Comparison of ENCODE assay signal across 2 cellular contexts in genomic region chr3:52681610-52682009, GRCh38.
A peak's percentile ranks its signal among the peaks of the same experiment; 100 is the strongest.
TF ChIP-seq lines count a peak whose summit lies in the region.

No MANE protein-coding gene starts in this region.

TF ChIP-seq in WTC11, 78 proteins besides CTCF, POLR2A, EP300 and RAD21 (continues in another document):
- TF ChIP-seq ZNF121 (CRISPR knock-in tag; IDR thresholded peaks at IDR 0.05) = no peak
- TF ChIP-seq, protein P1, sequence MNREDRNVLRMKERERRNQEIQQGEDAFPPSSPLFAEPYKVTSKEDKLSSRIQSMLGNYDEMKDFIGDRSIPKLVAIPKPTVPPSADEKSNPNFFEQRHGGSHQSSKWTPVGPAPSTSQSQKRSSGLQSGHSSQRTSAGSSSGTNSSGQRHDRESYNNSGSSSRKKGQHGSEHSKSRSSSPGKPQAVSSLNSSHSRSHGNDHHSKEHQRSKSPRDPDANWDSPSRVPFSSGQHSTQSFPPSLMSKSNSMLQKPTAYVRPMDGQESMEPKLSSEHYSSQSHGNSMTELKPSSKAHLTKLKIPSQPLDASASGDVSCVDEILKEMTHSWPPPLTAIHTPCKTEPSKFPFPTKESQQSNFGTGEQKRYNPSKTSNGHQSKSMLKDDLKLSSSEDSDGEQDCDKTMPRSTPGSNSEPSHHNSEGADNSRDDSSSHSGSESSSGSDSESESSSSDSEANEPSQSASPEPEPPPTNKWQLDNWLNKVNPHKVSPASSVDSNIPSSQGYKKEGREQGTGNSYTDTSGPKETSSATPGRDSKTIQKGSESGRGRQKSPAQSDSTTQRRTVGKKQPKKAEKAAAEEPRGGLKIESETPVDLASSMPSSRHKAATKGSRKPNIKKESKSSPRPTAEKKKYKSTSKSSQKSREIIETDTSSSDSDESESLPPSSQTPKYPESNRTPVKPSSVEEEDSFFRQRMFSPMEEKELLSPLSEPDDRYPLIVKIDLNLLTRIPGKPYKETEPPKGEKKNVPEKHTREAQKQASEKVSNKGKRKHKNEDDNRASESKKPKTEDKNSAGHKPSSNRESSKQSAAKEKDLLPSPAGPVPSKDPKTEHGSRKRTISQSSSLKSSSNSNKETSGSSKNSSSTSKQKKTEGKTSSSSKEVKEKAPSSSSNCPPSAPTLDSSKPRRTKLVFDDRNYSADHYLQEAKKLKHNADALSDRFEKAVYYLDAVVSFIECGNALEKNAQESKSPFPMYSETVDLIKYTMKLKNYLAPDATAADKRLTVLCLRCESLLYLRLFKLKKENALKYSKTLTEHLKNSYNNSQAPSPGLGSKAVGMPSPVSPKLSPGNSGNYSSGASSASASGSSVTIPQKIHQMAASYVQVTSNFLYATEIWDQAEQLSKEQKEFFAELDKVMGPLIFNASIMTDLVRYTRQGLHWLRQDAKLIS (CRISPR knock-in tag; IDR thresholded peaks at IDR 0.05; ENCODE audit: borderline replicate concordance) = no peak
- TF ChIP-seq ATF2 (CRISPR knock-in tag; IDR thresholded peaks at IDR 0.05; ENCODE audit: borderline replicate concordance, low read depth) = no peak
- no peak for TF ChIP-seq ZNF425 (CRISPR knock-in tag; conservative IDR thresholded peaks at IDR 0.05)
- no peak for TF ChIP-seq SP1 (CRISPR knock-in tag; conservative IDR thresholded peaks at IDR 0.05)
- no peak for TF ChIP-seq ZNF232 (CRISPR knock-in tag; IDR thresholded peaks at IDR 0.05)
- TF ChIP-seq ESRRA (CRISPR knock-in tag; IDR thresholded peaks at IDR 0.05; ENCODE audit: borderline replicate concordance) = no peak
- TF ChIP-seq ZNF263 (CRISPR knock-in tag; IDR thresholded peaks at IDR 0.05; ENCODE audit: low read depth) = no peak
- TF ChIP-seq, protein P2, sequence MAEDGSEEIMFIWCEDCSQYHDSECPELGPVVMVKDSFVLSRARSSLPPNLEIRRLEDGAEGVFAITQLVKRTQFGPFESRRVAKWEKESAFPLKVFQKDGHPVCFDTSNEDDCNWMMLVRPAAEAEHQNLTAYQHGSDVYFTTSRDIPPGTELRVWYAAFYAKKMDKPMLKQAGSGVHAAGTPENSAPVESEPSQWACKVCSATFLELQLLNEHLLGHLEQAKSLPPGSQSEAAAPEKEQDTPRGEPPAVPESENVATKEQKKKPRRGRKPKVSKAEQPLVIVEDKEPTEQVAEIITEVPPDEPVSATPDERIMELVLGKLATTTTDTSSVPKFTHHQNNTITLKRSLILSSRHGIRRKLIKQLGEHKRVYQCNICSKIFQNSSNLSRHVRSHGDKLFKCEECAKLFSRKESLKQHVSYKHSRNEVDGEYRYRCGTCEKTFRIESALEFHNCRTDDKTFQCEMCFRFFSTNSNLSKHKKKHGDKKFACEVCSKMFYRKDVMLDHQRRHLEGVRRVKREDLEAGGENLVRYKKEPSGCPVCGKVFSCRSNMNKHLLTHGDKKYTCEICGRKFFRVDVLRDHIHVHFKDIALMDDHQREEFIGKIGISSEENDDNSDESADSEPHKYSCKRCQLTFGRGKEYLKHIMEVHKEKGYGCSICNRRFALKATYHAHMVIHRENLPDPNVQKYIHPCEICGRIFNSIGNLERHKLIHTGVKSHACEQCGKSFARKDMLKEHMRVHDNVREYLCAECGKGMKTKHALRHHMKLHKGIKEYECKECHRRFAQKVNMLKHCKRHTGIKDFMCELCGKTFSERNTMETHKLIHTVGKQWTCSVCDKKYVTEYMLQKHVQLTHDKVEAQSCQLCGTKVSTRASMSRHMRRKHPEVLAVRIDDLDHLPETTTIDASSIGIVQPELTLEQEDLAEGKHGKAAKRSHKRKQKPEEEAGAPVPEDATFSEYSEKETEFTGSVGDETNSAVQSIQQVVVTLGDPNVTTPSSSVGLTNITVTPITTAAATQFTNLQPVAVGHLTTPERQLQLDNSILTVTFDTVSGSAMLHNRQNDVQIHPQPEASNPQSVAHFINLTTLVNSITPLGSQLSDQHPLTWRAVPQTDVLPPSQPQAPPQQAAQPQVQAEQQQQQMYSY (CRISPR knock-in tag; IDR thresholded peaks at IDR 0.05) = no peak
- TF ChIP-seq ZNF423 (CRISPR knock-in tag; IDR thresholded peaks at IDR 0.05) = no peak
- TF ChIP-seq RORB (CRISPR knock-in tag; IDR thresholded peaks at IDR 0.05) = no peak
- no peak for TF ChIP-seq MXD4 (CRISPR knock-in tag; IDR thresholded peaks at IDR 0.05; ENCODE audit: borderline replicate concordance)

TF ChIP-seq in HepG2, 621 proteins besides CTCF, POLR2A, EP300 and RAD21:
- TF ChIP-seq HMGXB4 (CRISPR knock-in tag; IDR thresholded peaks at IDR 0.05; ENCODE audit: borderline replicate concordance in 1 of 2, low read depth in 1 of 2) (0 out of 4 replicates have a peak, but pooled peaks of 1 of the 2 experiments have one; percentile 15), ZNF704 (CRISPR knock-in tag; IDR thresholded peaks at IDR 0.05; ENCODE audit: borderline replicate concordance) (no peak)
